1 cellular context compared by ENCODE assay signal in genomic region chr14:94136575-94137331, GRCh38.
TF ChIP-seq lines count a peak whose summit lies in the region.

No MANE protein-coding gene starts in this region.

TF ChIP-seq in HepG2, 621 proteins besides CTCF, POLR2A, EP300 and RAD21 (continued from another document and continues in another):
- peak; percentile 53 for TF ChIP-seq ZNF574 (CRISPR knock-in tag; IDR thresholded peaks at IDR 0.05)
- no peak for TF ChIP-seq ARNTL (CRISPR knock-in tag; IDR thresholded peaks at IDR 0.05)
- TF ChIP-seq ZNF687 (CRISPR knock-in tag; IDR thresholded peaks at IDR 0.05), result peak; percentile 63
- 0 out of 2 replicates have a peak, but pooled peaks have one; percentile 35 for TF ChIP-seq YEATS2 (CRISPR knock-in tag; IDR thresholded peaks at IDR 0.05; ENCODE audit: borderline replicate concordance)
- TF ChIP-seq SMC3 (IDR thresholded peaks at IDR 0.05; ENCODE audit: low read length), result peak; percentile 95
- peak; percentile 19; the same call in 1 of the 2 replicates for TF ChIP-seq GABPB1 (CRISPR knock-in tag; IDR thresholded peaks at IDR 0.05)
- no peak for TF ChIP-seq KIAA2018 (CRISPR knock-in tag; IDR thresholded peaks at IDR 0.05; ENCODE audit: borderline replicate concordance)
- 0 out of 2 replicates have a peak, but pooled peaks have one; percentile 42 for TF ChIP-seq BORCS8-MEF2B (CRISPR knock-in tag; IDR thresholded peaks at IDR 0.05)
- TF ChIP-seq ZBTB33 (CRISPR knock-in tag; IDR thresholded peaks at IDR 0.05), result peak; percentile 14; the same call in 1 of the 2 replicates
- TF ChIP-seq ZNF264 (CRISPR knock-in tag; IDR thresholded peaks at IDR 0.05), result peak; percentile 28; the same call in 1 of the 2 replicates
- 0 out of 2 replicates have a peak, but pooled peaks have one; percentile 31 for TF ChIP-seq ZBTB20 (CRISPR knock-in tag; IDR thresholded peaks at IDR 0.05; ENCODE audit: borderline replicate concordance, low read depth)
- TF ChIP-seq ZNF501 (CRISPR knock-in tag; IDR thresholded peaks at IDR 0.05), result 0 out of 2 replicates have a peak, but pooled peaks have one; percentile 45
- peak; percentile 72; the same call in 1 of the 2 replicates for TF ChIP-seq BRCA1 (CRISPR knock-in tag; IDR thresholded peaks at IDR 0.05)
- peak; percentile 55 for TF ChIP-seq ZFP36 (IDR thresholded peaks at IDR 0.05; ENCODE audit: borderline replicate concordance, low read depth, low read length, partially characterized antibody)
- TF ChIP-seq ZNF792 (CRISPR knock-in tag; IDR thresholded peaks at IDR 0.05), result peak; percentile 52; the same call in 1 of the 2 replicates
- no peak for TF ChIP-seq NPAS2 (CRISPR knock-in tag; IDR thresholded peaks at IDR 0.05; ENCODE audit: borderline replicate concordance)
- 0 out of 2 replicates have a peak, but pooled peaks have one; percentile 10 for TF ChIP-seq PPARG (CRISPR knock-in tag; conservative IDR thresholded peaks at IDR 0.05)
- 0 out of 2 replicates have a peak, but pooled peaks have one; percentile 46 for TF ChIP-seq ZNF800 (CRISPR knock-in tag; IDR thresholded peaks at IDR 0.05)
- TF ChIP-seq ZBTB21 (CRISPR knock-in tag; IDR thresholded peaks at IDR 0.05), result no peak
- TF ChIP-seq FOXA3 (CRISPR knock-in tag; IDR thresholded peaks at IDR 0.05), result 0 out of 2 replicates have a peak, but pooled peaks have one; percentile 27
- TF ChIP-seq FOSL2 (CRISPR knock-in tag; IDR thresholded peaks at IDR 0.05), result peak; percentile 53
- TF ChIP-seq XRCC5 (optimal IDR thresholded peaks at IDR 0.05; ENCODE audit: low read length), result peak; percentile 65
- TF ChIP-seq ATF2 (CRISPR knock-in tag; IDR thresholded peaks at IDR 0.05), result peak; percentile 49; the same call in 1 of the 2 replicates
- TF ChIP-seq CBX5 (CRISPR knock-in tag; IDR thresholded peaks at IDR 0.05; ENCODE audit: borderline replicate concordance), result peak; percentile 75; the same call in 1 of the 2 replicates
- peak; percentile 82; the same call in 1 of the 2 replicates for TF ChIP-seq MYPOP (CRISPR knock-in tag; IDR thresholded peaks at IDR 0.05)
- TF ChIP-seq STAG1 (CRISPR knock-in tag; IDR thresholded peaks at IDR 0.05), result peak; percentile 98
- TF ChIP-seq MXI1 (IDR thresholded peaks at IDR 0.05; ENCODE audit: borderline replicate concordance, low read depth, low read length), result 0 out of 3 replicates have a peak, but pooled peaks have one; percentile 26
- TF ChIP-seq ZFX (CRISPR knock-in tag; IDR thresholded peaks at IDR 0.05; ENCODE audit: low read depth), result peak; percentile 66; the same call in 1 of the 2 replicates
- TF ChIP-seq JUND (CRISPR knock-in tag; IDR thresholded peaks at IDR 0.05), result 0 out of 2 replicates have a peak, but pooled peaks have one; percentile 13
- peak; percentile 55; the same call in 1 of the 2 replicates for TF ChIP-seq HINFP (CRISPR knock-in tag; IDR thresholded peaks at IDR 0.05; ENCODE audit: low read depth)
- peak; percentile 66; the same call in 1 of the 2 replicates for TF ChIP-seq GATAD2A (CRISPR knock-in tag; IDR thresholded peaks at IDR 0.05)
